In the genomic region with DNA sequence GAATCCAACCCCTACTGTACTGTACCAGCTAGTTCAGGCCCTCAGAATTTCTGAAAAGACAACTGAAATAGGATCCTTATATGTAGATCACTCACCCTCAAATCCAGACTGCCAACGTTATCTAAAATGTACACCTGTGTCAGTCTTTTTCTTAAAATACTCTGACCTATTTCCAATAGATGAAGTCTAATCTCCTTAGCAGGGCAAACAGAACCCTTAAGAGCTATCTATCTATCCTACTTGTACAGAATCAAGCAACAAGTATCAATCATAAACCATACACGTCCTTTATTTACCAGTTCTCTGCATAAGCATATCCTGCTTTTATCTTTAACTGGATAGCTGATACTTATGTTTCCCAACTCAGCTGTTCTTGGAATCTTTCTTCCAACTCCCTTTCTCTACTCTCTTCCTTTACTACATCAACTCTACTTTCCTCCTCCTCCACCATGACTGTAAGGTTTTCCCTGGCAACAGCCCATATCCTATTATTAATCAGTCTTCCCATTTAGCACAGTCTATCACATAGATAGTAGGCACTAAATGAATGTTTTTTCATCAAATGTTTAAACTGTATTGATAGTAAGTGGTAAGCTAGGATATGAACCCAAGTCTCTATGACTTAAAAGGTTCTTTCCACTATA, we compare ENCODE assay signal across 1 cellular context.
TF ChIP-seq lines count a peak whose summit lies in the region.

No MANE protein-coding gene starts in this region.

TF ChIP-seq in GM12878, 131 proteins besides CTCF, POLR2A, EP300 and RAD21:
- TF ChIP-seq BMI1 (IDR thresholded peaks at IDR 0.05; ENCODE audit: borderline replicate concordance) = no peak
- TF ChIP-seq, protein P1, sequence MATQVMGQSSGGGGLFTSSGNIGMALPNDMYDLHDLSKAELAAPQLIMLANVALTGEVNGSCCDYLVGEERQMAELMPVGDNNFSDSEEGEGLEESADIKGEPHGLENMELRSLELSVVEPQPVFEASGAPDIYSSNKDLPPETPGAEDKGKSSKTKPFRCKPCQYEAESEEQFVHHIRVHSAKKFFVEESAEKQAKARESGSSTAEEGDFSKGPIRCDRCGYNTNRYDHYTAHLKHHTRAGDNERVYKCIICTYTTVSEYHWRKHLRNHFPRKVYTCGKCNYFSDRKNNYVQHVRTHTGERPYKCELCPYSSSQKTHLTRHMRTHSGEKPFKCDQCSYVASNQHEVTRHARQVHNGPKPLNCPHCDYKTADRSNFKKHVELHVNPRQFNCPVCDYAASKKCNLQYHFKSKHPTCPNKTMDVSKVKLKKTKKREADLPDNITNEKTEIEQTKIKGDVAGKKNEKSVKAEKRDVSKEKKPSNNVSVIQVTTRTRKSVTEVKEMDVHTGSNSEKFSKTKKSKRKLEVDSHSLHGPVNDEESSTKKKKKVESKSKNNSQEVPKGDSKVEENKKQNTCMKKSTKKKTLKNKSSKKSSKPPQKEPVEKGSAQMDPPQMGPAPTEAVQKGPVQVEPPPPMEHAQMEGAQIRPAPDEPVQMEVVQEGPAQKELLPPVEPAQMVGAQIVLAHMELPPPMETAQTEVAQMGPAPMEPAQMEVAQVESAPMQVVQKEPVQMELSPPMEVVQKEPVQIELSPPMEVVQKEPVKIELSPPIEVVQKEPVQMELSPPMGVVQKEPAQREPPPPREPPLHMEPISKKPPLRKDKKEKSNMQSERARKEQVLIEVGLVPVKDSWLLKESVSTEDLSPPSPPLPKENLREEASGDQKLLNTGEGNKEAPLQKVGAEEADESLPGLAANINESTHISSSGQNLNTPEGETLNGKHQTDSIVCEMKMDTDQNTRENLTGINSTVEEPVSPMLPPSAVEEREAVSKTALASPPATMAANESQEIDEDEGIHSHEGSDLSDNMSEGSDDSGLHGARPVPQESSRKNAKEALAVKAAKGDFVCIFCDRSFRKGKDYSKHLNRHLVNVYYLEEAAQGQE (IDR thresholded peaks at IDR 0.05; ENCODE audit: low read depth, low read length) = no peak
- TF ChIP-seq, protein P2, sequence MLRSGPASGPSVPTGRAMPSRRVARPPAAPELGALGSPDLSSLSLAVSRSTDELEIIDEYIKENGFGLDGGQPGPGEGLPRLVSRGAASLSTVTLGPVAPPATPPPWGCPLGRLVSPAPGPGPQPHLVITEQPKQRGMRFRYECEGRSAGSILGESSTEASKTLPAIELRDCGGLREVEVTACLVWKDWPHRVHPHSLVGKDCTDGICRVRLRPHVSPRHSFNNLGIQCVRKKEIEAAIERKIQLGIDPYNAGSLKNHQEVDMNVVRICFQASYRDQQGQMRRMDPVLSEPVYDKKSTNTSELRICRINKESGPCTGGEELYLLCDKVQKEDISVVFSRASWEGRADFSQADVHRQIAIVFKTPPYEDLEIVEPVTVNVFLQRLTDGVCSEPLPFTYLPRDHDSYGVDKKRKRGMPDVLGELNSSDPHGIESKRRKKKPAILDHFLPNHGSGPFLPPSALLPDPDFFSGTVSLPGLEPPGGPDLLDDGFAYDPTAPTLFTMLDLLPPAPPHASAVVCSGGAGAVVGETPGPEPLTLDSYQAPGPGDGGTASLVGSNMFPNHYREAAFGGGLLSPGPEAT (IDR thresholded peaks at IDR 0.05; ENCODE audit: low read depth) = no peak
- TF ChIP-seq DPF2 (IDR thresholded peaks at IDR 0.05) = no peak
- TF ChIP-seq FOXK2 (IDR thresholded peaks at IDR 0.05) = no peak
- TF ChIP-seq CHD1 (IDR thresholded peaks at IDR 0.05; ENCODE audit: low read depth, low read length) = no peak
- TF ChIP-seq CBX5 (IDR thresholded peaks at IDR 0.05; ENCODE audit: low read depth) = no peak
- TF ChIP-seq, protein P3, sequence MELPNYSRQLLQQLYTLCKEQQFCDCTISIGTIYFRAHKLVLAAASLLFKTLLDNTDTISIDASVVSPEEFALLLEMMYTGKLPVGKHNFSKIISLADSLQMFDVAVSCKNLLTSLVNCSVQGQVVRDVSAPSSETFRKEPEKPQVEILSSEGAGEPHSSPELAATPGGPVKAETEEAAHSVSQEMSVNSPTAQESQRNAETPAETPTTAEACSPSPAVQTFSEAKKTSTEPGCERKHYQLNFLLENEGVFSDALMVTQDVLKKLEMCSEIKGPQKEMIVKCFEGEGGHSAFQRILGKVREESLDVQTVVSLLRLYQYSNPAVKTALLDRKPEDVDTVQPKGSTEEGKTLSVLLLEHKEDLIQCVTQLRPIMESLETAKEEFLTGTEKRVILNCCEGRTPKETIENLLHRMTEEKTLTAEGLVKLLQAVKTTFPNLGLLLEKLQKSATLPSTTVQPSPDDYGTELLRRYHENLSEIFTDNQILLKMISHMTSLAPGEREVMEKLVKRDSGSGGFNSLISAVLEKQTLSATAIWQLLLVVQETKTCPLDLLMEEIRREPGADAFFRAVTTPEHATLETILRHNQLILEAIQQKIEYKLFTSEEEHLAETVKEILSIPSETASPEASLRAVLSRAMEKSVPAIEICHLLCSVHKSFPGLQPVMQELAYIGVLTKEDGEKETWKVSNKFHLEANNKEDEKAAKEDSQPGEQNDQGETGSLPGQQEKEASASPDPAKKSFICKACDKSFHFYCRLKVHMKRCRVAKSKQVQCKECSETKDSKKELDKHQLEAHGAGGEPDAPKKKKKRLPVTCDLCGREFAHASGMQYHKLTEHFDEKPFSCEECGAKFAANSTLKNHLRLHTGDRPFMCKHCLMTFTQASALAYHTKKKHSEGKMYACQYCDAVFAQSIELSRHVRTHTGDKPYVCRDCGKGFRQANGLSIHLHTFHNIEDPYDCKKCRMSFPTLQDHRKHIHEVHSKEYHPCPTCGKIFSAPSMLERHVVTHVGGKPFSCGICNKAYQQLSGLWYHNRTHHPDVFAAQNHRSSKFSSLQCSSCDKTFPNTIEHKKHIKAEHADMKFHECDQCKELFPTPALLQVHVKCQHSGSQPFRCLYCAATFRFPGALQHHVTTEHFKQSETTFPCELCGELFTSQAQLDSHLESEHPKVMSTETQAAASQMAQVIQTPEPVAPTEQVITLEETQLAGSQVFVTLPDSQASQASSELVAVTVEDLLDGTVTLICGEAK (IDR thresholded peaks at IDR 0.05; ENCODE audit: borderline replicate concordance) = no peak
- no peak for TF ChIP-seq SUPT20H (IDR thresholded peaks at IDR 0.05; ENCODE audit: borderline replicate concordance, control insufficient read depth, low read depth, low read length)
- TF ChIP-seq GATAD2B (conservative IDR thresholded peaks at IDR 0.05; ENCODE audit: low read depth) = no peak
